In genomic region chr11:47564933-47565339, GRCh38 we compare ENCODE assay signal across 7 cellular contexts. TPM values are rescaled to one million over a fixed set of nuclear protein-coding genes. Genes with fewer than 3 reads are reported as not detected.
DNase-seq lines count a peak whose midpoint lies in the region; ATAC-seq and TF ChIP-seq lines count a peak whose summit lies in the region.

No MANE protein-coding gene starts in this region.

- peaks cover 16% of the 10 kb centered on the region for H3K4me1 Mint-ChIP-seq in osteocyte (ENCODE audit: unreplicated experiment)

- H3K4me3 ChIP-seq in PC-3 (ENCODE audit: low read length) (peak overlapping the region; percentile 97), epithelial cell of proximal tubule (ENCODE audit: low read depth, low read length) (peak overlapping the region; percentile 97)

- DNase-seq in PC-3 (no peak), epithelial cell of proximal tubule (ENCODE audit: low read depth) (no peak), osteocyte (ENCODE audit: extremely low spot score, unreplicated experiment) (no peak), foreskin melanocyte (no peak), NCI-H146 treated with DMSO at 0.1 percent for 48 hours (lab: John Stamatoyannopoulos, UW; ENCODE audit: unreplicated experiment) (no peak)
- DNase-seq in stimulated activated CD4-positive, alpha-beta T cell treated with anti-CD3 and anti-CD28 coated beads, Interleukin-1b, Interleukin-23, amount 100 ng/mL, for 48 hours: no peak

- intact Hi-C loops in PC-3 (cut with micrococcal nuclease): no loop called here

- peak overlapping the region; percentile 79 for H3K4me3 Mint-ChIP-seq in osteocyte (ENCODE audit: unreplicated experiment)

- BruUV-seq in PC-3 (replicated peaks; lab: Mats Ljungman, UMichigan): TSS peak; percentile 74

- peaks cover 3% of the 10 kb centered on the region for H3K36me3 Mint-ChIP-seq in osteocyte (ENCODE audit: unreplicated experiment)

- H3K79me2 ChIP-seq in PC-3 (ENCODE audit: low read length): peaks cover 51% of the 10 kb centered on the region

- H3K9ac ChIP-seq in PC-3 (ENCODE audit: low read length): peak overlapping the region; percentile 98

- H3K27ac Mint-ChIP-seq in osteocyte (ENCODE audit: unreplicated experiment): peak overlapping the region; percentile 80

- no peaks in the 10 kb centered on the region for H3F3A ChIP-seq in PC-3 (ENCODE audit: low read length, unreplicated experiment)

- H3K9me2 ChIP-seq in PC-3 (replicated peaks; ENCODE audit: low read length): no peaks in the 10 kb centered on the region

- no peaks in the 10 kb centered on the region for H3K27me3 Mint-ChIP-seq in osteocyte (ENCODE audit: unreplicated experiment)

- H4K20me1 ChIP-seq in PC-3 (ENCODE audit: low read length): no peaks in the 10 kb centered on the region

- CTCF ChIA-PET in PC-3 (lab: Charles Lee): no interaction called here

- POLR2A ChIA-PET in PC-3 (lab: Charles Lee; ENCODE audit: unreplicated experiment): interaction anchor here (0.5 kb wide), 1 partner anchor 40 kb away, joined by 5 read pairs; no protein-coding TSS in a partner anchor

- no peaks in the 10 kb centered on the region; the same call in 1 of the 2 replicates for H3K36me3 ChIP-seq in PC-3 (ENCODE audit: low read depth, low read length)

- H2AFZ ChIP-seq in PC-3 (ENCODE audit: low read length): peak overlapping the region; percentile 94

- H3K4me1 ChIP-seq in PC-3 (ENCODE audit: insufficient read depth, low read length): peaks cover 11% of the 10 kb centered on the region

- H3K27me3 ChIP-seq in PC-3 (ENCODE audit: low read length): no peaks in the 10 kb centered on the region

- peak overlapping the region; percentile 48 for H3K27ac ChIP-seq in PC-3 (ENCODE audit: low read length)

- no peak for TF ChIP-seq CTCF in PC-3 (conservative IDR thresholded peaks at IDR 0.05; ENCODE audit: low read depth, low read length)
- TF ChIP-seq CTCF in epithelial cell of proximal tubule (conservative IDR thresholded peaks at IDR 0.05; ENCODE audit: low read depth, low read length): no peak
- no peak for TF ChIP-seq CTCF in osteocyte (IDR thresholded peaks at IDR 0.05)

- H3K4me2 ChIP-seq in PC-3 (ENCODE audit: low read length): peak overlapping the region; percentile 94

- ATAC-seq in GM21576 (IDR thresholded peaks at IDR 0.05; ENCODE audit: unreplicated experiment): peak; percentile 22
- no peak; the same call in none of the 2 replicates for ATAC-seq in PC-3

- no peaks in the 10 kb centered on the region for H3K9me3 ChIP-seq in PC-3 (ENCODE audit: low read length)

- no peaks in the 10 kb centered on the region for H3K9me3 Mint-ChIP-seq in osteocyte (ENCODE audit: unreplicated experiment)

RNA-seq across cellular contexts. Expression of gene PTPMT1, which starts 0.5 kb away (rescaled TPM):
- 167 and 212 TPM in 2 replicates for total RNA-seq in PC-3 (2014; rRNA removed)
- total RNA-seq in epithelial cell of proximal tubule: 124 and 170 TPM in 2 replicates
- total RNA-seq in osteocyte: 49.3 and 50.3 TPM in 2 replicates

RNA-seq across cellular contexts. Expression of gene CELF1, which starts 12.0 kb away (rescaled TPM):
- 80.1 and 92.7 TPM in 2 replicates for total RNA-seq in PC-3 (2014; rRNA removed)
- 64.8 and 71.8 TPM in 2 replicates for total RNA-seq in epithelial cell of proximal tubule
- total RNA-seq in osteocyte: 88.6 and 100 TPM in 2 replicates

RNA-seq across cellular contexts. Expression of gene KBTBD4, which starts 13.8 kb away (rescaled TPM):
- total RNA-seq in PC-3 (2014; rRNA removed) (9.2 and 9.8 TPM in 2 replicates), epithelial cell of proximal tubule (12.3 and 27.2 TPM in 2 replicates), osteocyte (19.7 and 19.8 TPM in 2 replicates)

RNA-seq across cellular contexts. Expression of gene NDUFS3, which starts 13.9 kb away (rescaled TPM):
- 120 and 166 TPM in 2 replicates for total RNA-seq in PC-3 (2014; rRNA removed)
- total RNA-seq in epithelial cell of proximal tubule: 85.6 and 89.3 TPM in 2 replicates
- 102 and 105 TPM in 2 replicates for total RNA-seq in osteocyte

RNA-seq across cellular contexts. Expression of gene FAM180B, which starts 21.5 kb away (rescaled TPM):
- total RNA-seq in PC-3 (2014; rRNA removed): not detected in 2 replicates
- not detected in 2 replicates for total RNA-seq in epithelial cell of proximal tubule
- 0.32 and 0.52 TPM in 2 replicates for total RNA-seq in osteocyte
